In the genomic region with DNA sequence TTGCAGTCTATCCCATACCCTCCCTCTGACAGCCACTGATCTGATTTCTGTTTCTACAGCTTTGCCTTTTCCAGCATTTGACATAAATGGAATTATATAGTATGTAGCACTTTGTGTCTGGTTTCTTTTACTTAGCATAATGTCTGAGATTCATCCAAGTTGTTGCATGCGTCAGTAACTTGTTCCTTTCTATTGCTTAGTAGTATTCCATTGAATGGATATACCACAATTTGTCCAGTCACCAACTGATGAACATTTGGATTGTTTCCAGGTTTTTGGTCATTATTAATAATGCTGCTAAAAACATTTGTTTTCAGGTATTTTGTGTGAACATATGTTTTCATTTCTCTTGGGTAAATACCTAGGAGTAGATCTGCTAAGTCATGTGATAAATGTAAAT, we compare ENCODE assay signal across 28 cellular contexts. TPM values are rescaled to one million over a fixed set of nuclear protein-coding genes. Genes with fewer than 3 reads are reported as not detected.
"Had no signal": no experiment of that assay in that cellular context is flagged by ENCODE, and none has a peak within 500 bp of the region (broad histone marks: within the 10 kb centered on the region; RNA-seq: fewer than 3 reads in every experiment).

No MANE protein-coding gene starts in this region.

- H3K9ac ChIP-seq: parathyroid adenoma had no signal

- H3K27ac ChIP-seq: left lung, lower lobe of right lung, neutrophil, parathyroid adenoma, right atrium auricular region, right lobe of liver, stomach, testis, thyroid gland, transverse colon, upper lobe of left lung, vagina had no signal

- H3K36me3 ChIP-seq: left lung, lower lobe of right lung, neutrophil, right atrium auricular region, right lobe of liver, stomach, thyroid gland, transverse colon, upper lobe of left lung, vagina had no signal

- H3K4me3 ChIP-seq: left lung, lower lobe of right lung, right atrium auricular region, right lobe of liver, stomach, testis, thyroid gland, transverse colon, upper lobe of left lung, vagina had no signal

- H2AFZ ChIP-seq: parathyroid adenoma had no signal

- H3K79me2 ChIP-seq: parathyroid adenoma had no signal

- ATAC-seq: left colon; left lung; lower lobe of right lung; naive thymus-derived CD8-positive, alpha-beta T cell; right lobe of liver; stimulated activated naive B cell treated with anti-CD40 and anti-IgM and Interleukin-4, amounts not matched to agents 10 μg/mL and 1 μg/mL and 100 μg/mL, for 72 hours; stimulated activated naive CD8-positive, alpha-beta T cell treated with anti-CD3 and anti-CD28 coated beads, Interleukin-15, Interleukin-2, amounts not matched to agents 100 U/mL and 50 U/mL, for 24 hours had no signal

- H3K9me3 ChIP-seq: neutrophil, right lobe of liver, testis, thyroid gland had no signal

- DNase-seq: hypothalamus; immature natural killer cell; kidney; left colon; left lung; lower lobe of right lung; mammary epithelial cell; mesenchymal stem cell; naive thymus-derived CD8-positive, alpha-beta T cell; occipital lobe; right lobe of liver; stimulated activated CD4-positive, alpha-beta T cell treated with anti-CD3 and anti-CD28 coated beads, Interleukin-12 subunit alpha, Interleukin-12 subunit beta, amount 100 ng/mL, for 4 hours; stimulated activated CD4-positive, alpha-beta T cell treated with anti-CD3 and anti-CD28 coated beads, Interleukin-15, amount 100 ng/mL, for 24 hours; stimulated activated CD4-positive, alpha-beta T cell treated with anti-CD3 and anti-CD28 coated beads, Interleukin-2, amount 100 ng/mL, for 24 hours; stimulated activated CD4-positive, alpha-beta T cell treated with anti-CD3 and anti-CD28 coated beads, Interleukin-4, amount 100 ng/mL, for 1 hour; stimulated activated naive B cell treated with anti-CD40 and anti-IgM and Interleukin-4, amounts not matched to agents 10 μg/mL and 1 μg/mL and 100 μg/mL, for 72 hours; stimulated activated naive CD8-positive, alpha-beta T cell treated with anti-CD3 and anti-CD28 coated beads, Interleukin-15, Interleukin-2, amounts not matched to agents 100 U/mL and 50 U/mL, for 24 hours; stomach; testis; thyroid gland; transverse colon; upper lobe of left lung had no signal

- H3K4me1 ChIP-seq: left lung, lower lobe of right lung, parathyroid adenoma, right atrium auricular region, right lobe of liver, stomach, testis, thyroid gland, transverse colon, upper lobe of left lung, vagina had no signal

- FAIRE-seq: islet of Langerhans, kidney had no signal

- H3K27me3 ChIP-seq: right atrium auricular region, right lobe of liver, stomach, testis, thyroid gland, transverse colon, upper lobe of left lung, vagina had no signal

RNA-seq across cellular contexts. Expression of gene KIAA1549, which starts 6.5 kb away (rescaled TPM):
- polyA plus RNA-seq: naive thymus-derived CD8-positive, alpha-beta T cell had no signal

RNA-seq across cellular contexts. Expression of gene ZC3HAV1L, which starts 48.2 kb away (rescaled TPM):
- total RNA-seq: osteocyte had no signal
